In the genomic region with DNA sequence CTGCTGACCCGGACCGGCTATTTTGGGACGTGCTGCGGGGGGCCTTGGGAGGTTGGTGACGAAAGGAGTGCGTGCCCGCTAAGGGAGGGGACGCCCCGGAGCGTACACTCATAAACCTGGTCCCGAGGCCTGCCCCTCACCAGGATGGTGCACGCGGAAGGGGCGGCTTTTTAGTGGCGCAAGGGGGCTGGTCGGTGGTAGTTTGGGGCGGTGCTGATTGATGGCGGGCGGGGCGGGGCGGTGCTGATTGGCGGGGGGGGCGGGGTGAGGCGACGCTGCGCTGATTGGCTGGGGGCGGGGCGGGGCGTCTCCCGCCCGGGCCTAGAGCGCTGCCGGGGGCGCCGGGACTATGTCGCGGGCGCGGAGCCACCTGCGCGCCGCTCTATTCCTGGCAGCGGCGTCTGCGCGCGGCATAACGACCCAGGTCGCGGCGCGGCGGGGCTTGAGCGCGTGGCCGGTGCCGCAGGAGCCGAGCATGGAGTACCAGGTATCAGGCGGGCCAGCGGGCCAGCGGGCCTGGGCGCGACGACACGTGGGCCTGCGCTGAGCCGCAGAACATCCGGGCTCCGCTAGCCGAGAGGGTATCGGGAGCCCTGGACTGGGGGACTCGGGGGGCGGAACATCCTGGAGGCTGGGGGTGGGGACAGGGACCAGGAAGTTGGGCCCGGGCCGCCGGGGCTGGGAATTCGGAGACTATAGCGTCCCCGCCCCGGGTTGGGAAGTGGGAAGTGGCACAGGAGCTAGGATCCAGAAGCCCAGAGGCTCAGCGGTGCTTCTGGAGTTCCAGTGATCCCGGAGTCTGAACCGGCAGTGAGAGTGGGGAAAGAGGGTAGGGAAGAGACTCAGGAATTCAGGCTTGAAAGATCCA, we compare ENCODE assay signal across 8 cellular contexts. TPM values are rescaled to one million over a fixed set of nuclear protein-coding genes. Genes with fewer than 3 reads are reported as not detected.
A peak's percentile ranks its signal among the peaks of the same experiment; 100 is the strongest.
DNase-seq lines count a peak whose midpoint lies in the region; ATAC-seq and TF ChIP-seq lines count a peak whose summit lies in the region.

A gene with protein sequence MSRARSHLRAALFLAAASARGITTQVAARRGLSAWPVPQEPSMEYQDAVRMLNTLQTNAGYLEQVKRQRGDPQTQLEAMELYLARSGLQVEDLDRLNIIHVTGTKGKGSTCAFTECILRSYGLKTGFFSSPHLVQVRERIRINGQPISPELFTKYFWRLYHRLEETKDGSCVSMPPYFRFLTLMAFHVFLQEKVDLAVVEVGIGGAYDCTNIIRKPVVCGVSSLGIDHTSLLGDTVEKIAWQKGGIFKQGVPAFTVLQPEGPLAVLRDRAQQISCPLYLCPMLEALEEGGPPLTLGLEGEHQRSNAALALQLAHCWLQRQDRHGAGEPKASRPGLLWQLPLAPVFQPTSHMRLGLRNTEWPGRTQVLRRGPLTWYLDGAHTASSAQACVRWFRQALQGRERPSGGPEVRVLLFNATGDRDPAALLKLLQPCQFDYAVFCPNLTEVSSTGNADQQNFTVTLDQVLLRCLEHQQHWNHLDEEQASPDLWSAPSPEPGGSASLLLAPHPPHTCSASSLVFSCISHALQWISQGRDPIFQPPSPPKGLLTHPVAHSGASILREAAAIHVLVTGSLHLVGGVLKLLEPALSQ (plus strand): TSS at position 307 of the 868 bp plus-strand sequence. CDS start 43 bp downstream, at position 350.

- H3K27ac Mint-ChIP-seq in activated CD4-positive, alpha-beta memory T cell treated with anti-CD3 and anti-CD28 coated beads for 36 hours: peak within 1 kb of the TSS; percentile 88

- 0 to 2% methylated on average over 17 to 34 of the region's 83 CpGs for WGBS in lower leg skin, 2 donors

- peak within 1 kb of the TSS; percentile 32 to 94 (median 88) for H3K27ac ChIP-seq in dorsolateral prefrontal cortex

- CTCF ChIA-PET in activated CD4-positive, alpha-beta memory T cell treated with anti-CD3 and anti-CD28 coated beads for 36 hours (lab: Charles Lee): interaction anchor here (0.5 to 5.0 kb wide), 4 partner anchors 17 to 68 kb away, joined by 3 to 27 read pairs (median 8); a partner anchor contains a TSS

- peak; percentile 43 for ATAC-seq in HG03457 (IDR thresholded peaks at IDR 0.05; ENCODE audit: unreplicated experiment)

- POLR2A ChIA-PET in activated CD4-positive, alpha-beta memory T cell treated with anti-CD3 and anti-CD28 coated beads for 36 hours (lab: Charles Lee): interaction anchor here (0.9 to 2.7 kb wide), 4 partner anchors 10 to 68 kb away, joined by 3 to 11 read pairs (median 7); a partner anchor contains a TSS

- no peaks in the 10 kb centered on the region for H3K27me3 Mint-ChIP-seq in activated CD4-positive, alpha-beta memory T cell treated with anti-CD3 and anti-CD28 coated beads for 36 hours

- H3K4me3 Mint-ChIP-seq in activated CD4-positive, alpha-beta memory T cell treated with anti-CD3 and anti-CD28 coated beads for 36 hours: peak within 1 kb of the TSS; percentile 88

- H3K36me3 Mint-ChIP-seq in activated CD4-positive, alpha-beta memory T cell treated with anti-CD3 and anti-CD28 coated beads for 36 hours: peaks cover 15% of the 10 kb centered on the region

- H3K4me1 Mint-ChIP-seq in activated CD4-positive, alpha-beta memory T cell treated with anti-CD3 and anti-CD28 coated beads for 36 hours (ENCODE audit: low read depth): peaks cover 24% of the 10 kb centered on the region

- intact Hi-C loops in activated CD4-positive, alpha-beta memory T cell treated with anti-CD3 and anti-CD28 coated beads for 36 hours (cut with micrococcal nuclease): loop anchor here (1.0 to 2.0 kb wide), 2 partner anchors 17 to 32 kb away; a partner anchor contains a TSS
- intact Hi-C loops in dorsolateral prefrontal cortex (cut with DNase I) (loop anchor here (1.0 to 5.0 kb wide), 5 partner anchors 16 to 114 kb away; a partner anchor contains a TSS), lower leg skin (cut with DNase I; ENCODE audit: low total_unique reads) (no loop called here)

- peak within 1 kb of the TSS; percentile 53 to 93 (median 83) for H3K4me3 ChIP-seq in dorsolateral prefrontal cortex
- H3K4me3 ChIP-seq in lower leg skin (ENCODE audit: low read depth, poor library complexity, severe bottlenecking): peak within 1 kb of the TSS; percentile 24

- TF ChIP-seq POLR2A in lower leg skin (IDR thresholded peaks at IDR 0.05): no peak

- no peaks in the 10 kb centered on the region for H3K9me3 Mint-ChIP-seq in activated CD4-positive, alpha-beta memory T cell treated with anti-CD3 and anti-CD28 coated beads for 36 hours

- DNase-seq in C1 segment of cervical spinal cord (lab: John Stamatoyannopoulos, UW): peak; percentile 43 to 95 (median 91)
- DNase-seq in GM19240 (ENCODE audit: insufficient read length, low spot score): peak; percentile 98
- DNase-seq in NCI-H774 (lab: John Stamatoyannopoulos, UW): peak; percentile 94
- peak; percentile 91 for DNase-seq in activated CD4-positive, alpha-beta memory T cell treated with anti-CD3 and anti-CD28 coated beads for 36 hours
- peak; percentile 62 to 90 (median 80) for DNase-seq in dorsolateral prefrontal cortex
- DNase-seq in lower leg skin (ENCODE audit: low spot score in 2 of 2): peak; percentile 86 to 98
- DNase-seq in stimulated activated CD4-positive, alpha-beta T cell treated with anti-CD3 and anti-CD28 coated beads, Interleukin-4, amount 100 ng/mL, for 48 hours (ENCODE audit: low read depth in 2 of 2): peak; percentile 76 to 82

- H3K27me3 ChIP-seq in dorsolateral prefrontal cortex: no peaks in the 10 kb centered on the region

- TF ChIP-seq CTCF in dorsolateral prefrontal cortex (IDR thresholded peaks at IDR 0.05 in 54 of 56, conservative IDR thresholded peaks at IDR 0.05 in 2 of 56; ENCODE audit: low read depth in 1 of 56, partially characterized antibody in 56 of 56): peak in 19 of 56 donors; percentile 3 to 39 (median 16)
- no peak for TF ChIP-seq CTCF in lower leg skin (IDR thresholded peaks at IDR 0.05)

RNA-seq across cellular contexts. Expression of the gene that starts here (rescaled TPM):
- 10 to 100 TPM; 80.0 to 83.9 TPM for total RNA-seq in activated CD4-positive, alpha-beta memory T cell treated with anti-CD3 and anti-CD28 coated beads for 36 hours
- total RNA-seq in dorsolateral prefrontal cortex (10 to 100 TPM; 19.5 to 55.8 (median 36.6) TPM), lower leg skin (10 to 100 TPM; 21.3 to 46.5 (median 37.4) TPM)

Comparison
In these comparisons a context has a peak if more than half of its experiments do, and no peak if none do; other contexts are left out.
1. Peak in every context shown above with its lines: DNase-seq, ATAC-seq, H3K4me3 ChIP-seq and H3K27ac ChIP-seq.